ENCODE assay signal across 1 cellular context in genomic region chr19:13031917-13032623, GRCh38.
A peak's percentile ranks its signal among the peaks of the same experiment; 100 is the strongest.
TF ChIP-seq lines count a peak whose summit lies in the region.

No MANE protein-coding gene starts in this region.

TF ChIP-seq in HepG2, 621 proteins besides CTCF, POLR2A, EP300 and RAD21 (continued from another document and continues in another):
- peak; percentile 25; the same call in 1 of the 2 replicates for TF ChIP-seq ZNF710 (CRISPR knock-in tag; IDR thresholded peaks at IDR 0.05; ENCODE audit: borderline replicate concordance)
- no peak for TF ChIP-seq PCBP1 (IDR thresholded peaks at IDR 0.05; ENCODE audit: borderline replicate concordance, low read depth, low read length)
- TF ChIP-seq PITX1 (CRISPR knock-in tag; IDR thresholded peaks at IDR 0.05) = 0 out of 2 replicates have a peak, but pooled peaks have one; percentile 7
- TF ChIP-seq GATAD2A (CRISPR knock-in tag; IDR thresholded peaks at IDR 0.05) = peak; percentile 75
- no peak for TF ChIP-seq ZNF382 (CRISPR knock-in tag; IDR thresholded peaks at IDR 0.05; ENCODE audit: borderline replicate concordance)
- TF ChIP-seq SOX5 (CRISPR knock-in tag; IDR thresholded peaks at IDR 0.05; ENCODE audit: borderline replicate concordance) = peak; percentile 19; the same call in 1 of the 2 replicates
- peak; percentile 46; the same call in 1 of the 2 replicates for TF ChIP-seq POGK (CRISPR knock-in tag; conservative IDR thresholded peaks at IDR 0.05)
- TF ChIP-seq HDAC1 (CRISPR knock-in tag; IDR thresholded peaks at IDR 0.05) = peak; percentile 36; the same call in 1 of the 2 replicates
- TF ChIP-seq MAX (IDR thresholded peaks at IDR 0.05) = peak; percentile 93
- peak; percentile 54; the same call in 1 of the 2 replicates for TF ChIP-seq PPARG (CRISPR knock-in tag; conservative IDR thresholded peaks at IDR 0.05)
- TF ChIP-seq TFE3 (CRISPR knock-in tag; IDR thresholded peaks at IDR 0.05) = 0 out of 2 replicates have a peak, but pooled peaks have one; percentile 22
- peak; percentile 35; the same call in 1 of the 2 replicates for TF ChIP-seq KAT8 (CRISPR knock-in tag; IDR thresholded peaks at IDR 0.05)
- no peak for TF ChIP-seq LRRFIP1 (CRISPR knock-in tag; conservative IDR thresholded peaks at IDR 0.05)
- 0 out of 2 replicates have a peak, but pooled peaks have one; percentile 23 for TF ChIP-seq UBTF (CRISPR knock-in tag; IDR thresholded peaks at IDR 0.05)
- 0 out of 2 replicates have a peak, but pooled peaks have one; percentile 18 for TF ChIP-seq ZNF350 (CRISPR knock-in tag; IDR thresholded peaks at IDR 0.05; ENCODE audit: borderline replicate concordance, low read depth)
- 0 out of 2 replicates have a peak, but pooled peaks have one; percentile 46 for TF ChIP-seq ARID3A (IDR thresholded peaks at IDR 0.05; ENCODE audit: low read depth, low read length)
- TF ChIP-seq ZNF605 (CRISPR knock-in tag; IDR thresholded peaks at IDR 0.05) = 0 out of 2 replicates have a peak, but pooled peaks have one; percentile 51
- TF ChIP-seq SOX13 (IDR thresholded peaks at IDR 0.05) = no peak
- peak in 1 of 2 experiments; percentile 21; a peak in 1 of 4 replicates for TF ChIP-seq SOX13 (CRISPR knock-in tag; conservative IDR thresholded peaks at IDR 0.05 in 1 of 2, IDR thresholded peaks at IDR 0.05 in 1 of 2)
- no peak for TF ChIP-seq FOXP1 (IDR thresholded peaks at IDR 0.05)
- 0 out of 2 replicates have a peak, but pooled peaks have one; percentile 35 for TF ChIP-seq FOXP1 (CRISPR knock-in tag; IDR thresholded peaks at IDR 0.05)
- peak; percentile 25; the same call in 1 of the 2 replicates for TF ChIP-seq ZBTB26 (CRISPR knock-in tag; IDR thresholded peaks at IDR 0.05; ENCODE audit: borderline replicate concordance)
- peak; percentile 50 for TF ChIP-seq ASH2L (IDR thresholded peaks at IDR 0.05; ENCODE audit: insufficient read length, low read depth, low read length)
- no peak for TF ChIP-seq ZNF274 (CRISPR knock-in tag; IDR thresholded peaks at IDR 0.05)
- no peak for TF ChIP-seq ZNF576 (CRISPR knock-in tag; IDR thresholded peaks at IDR 0.05)
- TF ChIP-seq KLF6 (CRISPR knock-in tag; IDR thresholded peaks at IDR 0.05) = peak; percentile 82; the same call in 1 of the 2 replicates
- 0 out of 2 replicates have a peak, but pooled peaks have one; percentile 7 for TF ChIP-seq ZNF598 (CRISPR knock-in tag; IDR thresholded peaks at IDR 0.05; ENCODE audit: borderline replicate concordance)
- TF ChIP-seq MYC (CRISPR knock-in tag; IDR thresholded peaks at IDR 0.05; ENCODE audit: borderline replicate concordance) = 0 out of 2 replicates have a peak, but pooled peaks have one; percentile 19
- TF ChIP-seq CHD2 (IDR thresholded peaks at IDR 0.05; ENCODE audit: low read depth, low read length) = no peak
- peak; percentile 50; the same call in 1 of the 2 replicates for TF ChIP-seq TFDP1 (CRISPR knock-in tag; IDR thresholded peaks at IDR 0.05; ENCODE audit: borderline replicate concordance)
- TF ChIP-seq SALL1 (CRISPR knock-in tag; IDR thresholded peaks at IDR 0.05) = peak; percentile 56; the same call in 1 of the 2 replicates
- TF ChIP-seq NCOR1 (IDR thresholded peaks at IDR 0.05; ENCODE audit: borderline replicate concordance, low read length) = peak; percentile 53; the same call in 1 of the 2 replicates
- TF ChIP-seq MED8 (CRISPR knock-in tag; IDR thresholded peaks at IDR 0.05; ENCODE audit: insufficient replicate concordance) = no peak
- peak; percentile 71; the same call in 1 of the 2 replicates for TF ChIP-seq TFAP4 (IDR thresholded peaks at IDR 0.05; ENCODE audit: borderline replicate concordance, low read depth)
- no peak for TF ChIP-seq CC2D1A (CRISPR knock-in tag; IDR thresholded peaks at IDR 0.05)
- peak; percentile 76 for TF ChIP-seq ZFY (CRISPR knock-in tag; IDR thresholded peaks at IDR 0.05)
- no peak for TF ChIP-seq ZNF329 (CRISPR knock-in tag; IDR thresholded peaks at IDR 0.05; ENCODE audit: low read depth)
- TF ChIP-seq ZNF281 (CRISPR knock-in tag; IDR thresholded peaks at IDR 0.05; ENCODE audit: borderline replicate concordance) = peak; percentile 70; the same call in 1 of the 2 replicates
- no peak for TF ChIP-seq HOXD1 (CRISPR knock-in tag; IDR thresholded peaks at IDR 0.05)
